ENCODE assay signal across 8 cellular contexts in the genomic region with DNA sequence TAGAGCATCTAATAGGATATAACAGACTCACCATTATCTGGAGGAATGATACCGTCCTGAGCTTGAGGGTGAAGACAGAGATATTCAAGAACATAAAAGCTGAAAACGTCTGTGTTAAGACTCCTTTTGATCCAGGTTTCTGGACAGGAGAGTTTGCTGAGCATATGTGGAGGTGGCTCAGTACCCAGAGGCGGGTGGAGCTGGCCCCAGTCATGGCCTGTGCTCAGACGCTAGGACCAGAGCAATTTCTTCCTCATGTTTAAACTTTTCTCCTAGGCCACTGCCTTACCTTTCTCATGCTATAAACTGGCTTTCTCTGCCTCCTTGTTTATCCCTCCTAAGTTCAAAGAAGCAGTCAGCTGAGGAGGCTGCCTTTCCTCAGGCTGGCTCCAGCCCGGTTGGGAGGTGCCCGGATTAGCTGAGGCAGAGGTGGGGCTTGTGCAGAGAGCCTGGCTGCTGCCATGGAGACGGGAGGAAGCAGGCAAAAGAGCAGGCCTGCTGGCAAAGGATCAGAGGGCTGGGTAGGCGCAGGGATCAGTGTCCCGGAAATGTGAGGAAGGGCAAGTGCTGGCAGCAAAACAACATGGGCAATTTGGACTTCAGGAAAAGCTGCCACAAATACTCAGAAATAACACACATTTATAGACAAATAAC. TPM values are rescaled to one million over a fixed set of nuclear protein-coding genes. Genes with fewer than 3 reads are reported as not detected.
DNase-seq lines count a peak whose midpoint lies in the region; ATAC-seq, FAIRE-seq and TF ChIP-seq lines count a peak whose summit lies in the region.

No MANE protein-coding gene starts in this region.

- no peak overlapping the region for H3K27ac Mint-ChIP-seq in T-helper 17 cell

- intact Hi-C loops in left colon (cut with DNase I, micrococcal nuclease), result loop anchor here in 1 of 2 donors (10.0 kb wide), 2 partner anchors 48 to 138 kb away; a partner anchor contains a TSS

- H3K9ac ChIP-seq in stomach smooth muscle (ENCODE audit: low read length in 2 of 2), result peak overlapping the region; percentile 46 to 52

- peak overlapping the region; percentile 84 for H3K27ac ChIP-seq in stomach smooth muscle (ENCODE audit: low read length)

- FAIRE-seq in HTR-8/SVneo (lab: Jason Lieb, UNC), result no peak

- H3K4me3 ChIP-seq in choroid plexus epithelial cell (ENCODE audit: low read depth, low read length) (no peak overlapping the region), stomach smooth muscle (ENCODE audit: low read length in 2 of 2) (peak overlapping the region; percentile 17 to 24)

- H3K9me3 ChIP-seq in stomach smooth muscle (ENCODE audit: control insufficient read depth in 2 of 2, low read length in 2 of 2) (no peaks in the 10 kb centered on the region), T-helper 17 cell (ENCODE audit: control insufficient read depth, low read length, poor library complexity, severe bottlenecking) (no peaks in the 10 kb centered on the region)

- no peak overlapping the region for H3K4me3 Mint-ChIP-seq in T-helper 17 cell

- H3K4me1 ChIP-seq in stomach smooth muscle (ENCODE audit: control insufficient read depth, insufficient read depth, low read length), result peaks cover 34% of the 10 kb centered on the region

- peak; percentile 89 for DNase-seq in COLO829 (ENCODE audit: low spot score)
- peak; percentile 67 for DNase-seq in NCI-H2171 (lab: John Stamatoyannopoulos, UW)
- DNase-seq in choroid plexus epithelial cell (ENCODE audit: low read depth), result peak; percentile 93
- DNase-seq in left colon, result peak; percentile 93 to 98
- no peak for DNase-seq in T-helper 17 cell
- no peak for DNase-seq in activated gamma-delta T cell (lab: John Stamatoyannopoulos, UW)
- DNase-seq in HTR-8/SVneo (ENCODE audit: insufficient read length, low spot score), result no peak

- H3K27me3 Mint-ChIP-seq in T-helper 17 cell, result no peaks in the 10 kb centered on the region

- no peak for TF ChIP-seq CTCF in choroid plexus epithelial cell (conservative IDR thresholded peaks at IDR 0.05; ENCODE audit: low read depth, low read length)

- peaks cover 8% of the 10 kb centered on the region for H3K4me1 Mint-ChIP-seq in T-helper 17 cell

- peaks cover 7 to 16% of the 10 kb centered on the region in 2 donors for H3K36me3 ChIP-seq in stomach smooth muscle (ENCODE audit: control insufficient read depth in 2 of 2, insufficient read depth in 2 of 2, low read length in 2 of 2)

- ATAC-seq in left colon, result peak; percentile 95
- no peak for ATAC-seq in T-helper 17 cell

- H3K36me3 Mint-ChIP-seq in T-helper 17 cell (ENCODE audit: low read depth), result peaks cover 2% of the 10 kb centered on the region

- no peaks in the 10 kb centered on the region for H3K27me3 ChIP-seq in stomach smooth muscle (ENCODE audit: control insufficient read depth in 1 of 2, insufficient read depth in 2 of 2, low read length in 2 of 2)

RNA-seq across cellular contexts. Expression of a gene that starts 13.7 kb away (rescaled TPM):
- 10 to 100 TPM; 27.4 to 33.4 TPM for total RNA-seq in left colon
- total RNA-seq in T-helper 17 cell, result 10 to 100 TPM; 18.3 to 19.4 TPM

RNA-seq across cellular contexts. Expression of a gene that starts 14.0 kb away (rescaled TPM):
- total RNA-seq in left colon, result 10 to 100 TPM; 27.0 to 29.9 TPM
- total RNA-seq in T-helper 17 cell, result 10 to 100 TPM; 28.5 to 32.9 TPM

RNA-seq across cellular contexts. Expression of a gene that starts 47.5 kb away (rescaled TPM):
- total RNA-seq in left colon (10 to 100 TPM; 10.1 to 10.6 TPM), T-helper 17 cell (1 to 10 TPM; 8.2 to 8.3 TPM)

RNA-seq across cellular contexts. Expression of a gene that starts 52.5 kb away (rescaled TPM):
- 10 to 100 TPM; 83.6 to 88.0 TPM for total RNA-seq in left colon
- total RNA-seq in T-helper 17 cell, result 100 to 1,000 TPM; 162 to 198 TPM

RNA-seq across cellular contexts. Expression of a gene that starts 53.9 kb away (rescaled TPM):
- total RNA-seq in left colon (1,000 to 10,000 TPM; 1,945 to 3,680 TPM), T-helper 17 cell (1 to 10 TPM; 7.0 to 8.0 TPM)

Comparison
In these comparisons a context has a peak if more than half of its experiments do, and no peak if none do; other contexts are left out.
1. DNase-seq: peak in COLO829 (single experiment), NCI-H2171 (single experiment), choroid plexus epithelial cell (single experiment) and left colon (2 of 2); none in T-helper 17 cell (0 of 3), activated gamma-delta T cell (single experiment) and HTR-8/SVneo (single experiment).